1 cellular context compared by ENCODE assay signal in the genomic region with DNA sequence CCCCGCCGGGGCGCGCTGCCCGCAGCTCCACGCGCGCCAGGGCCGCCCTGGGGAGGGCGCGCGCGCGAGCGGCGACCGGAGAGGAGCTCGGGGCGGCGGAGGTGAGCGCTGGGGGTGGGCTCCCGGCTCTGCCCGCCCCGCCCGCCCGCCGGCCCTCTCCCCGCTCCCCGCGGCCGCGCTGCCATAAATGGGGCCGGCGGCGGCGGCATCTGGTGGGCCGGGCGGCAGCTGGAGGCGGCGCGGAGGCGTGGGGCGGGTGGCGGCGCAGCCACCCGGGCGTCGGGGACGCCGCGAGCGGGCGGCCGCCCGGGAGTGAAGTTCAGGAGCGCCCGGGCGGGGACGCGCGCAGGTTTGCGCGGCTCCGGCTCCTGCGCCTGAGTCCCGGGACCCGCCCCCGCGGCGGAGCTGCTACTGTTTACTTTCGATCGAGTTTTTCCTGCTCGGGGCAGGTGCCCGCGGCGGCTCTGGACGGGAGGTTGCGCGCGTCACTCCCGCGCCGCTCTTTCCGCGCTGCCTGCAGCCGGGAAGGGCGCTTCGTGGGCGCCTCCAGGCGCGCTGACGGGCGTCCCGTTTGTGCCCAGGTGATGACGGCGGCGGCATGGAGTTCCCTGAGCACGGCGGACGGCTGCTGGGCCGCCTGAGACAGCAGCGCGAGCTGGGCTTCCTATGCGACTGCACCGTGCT.
TF ChIP-seq lines count a peak whose summit lies in the region.

Gene ZBTB42 (plus strand): TSS at position 502 of the 684 bp plus-strand sequence. CDS start 97 bp downstream, at position 599.

TF ChIP-seq in HEK293, 187 proteins besides CTCF, POLR2A, EP300 and RAD21 (continued from another document):
- TF ChIP-seq GLIS1 (tag by site-specific recombination; IDR thresholded peaks at IDR 0.05) (peak; percentile 51; the same call in 1 of the 2 replicates), ZNF777 (tag by site-specific recombination; IDR thresholded peaks at IDR 0.05; ENCODE audit: borderline replicate concordance) (peak; percentile 22; the same call in 1 of the 2 replicates), ZNF362 (tag by site-specific recombination; IDR thresholded peaks at IDR 0.05) (no peak), ZNF223 (tag by site-specific recombination; IDR thresholded peaks at IDR 0.05) (no peak), ZNF132 (tag by site-specific recombination; IDR thresholded peaks at IDR 0.05; ENCODE audit: borderline replicate concordance) (no peak), ZNF391 (tag by site-specific recombination; IDR thresholded peaks at IDR 0.05; ENCODE audit: borderline replicate concordance, low read depth) (no peak), ZNF24 (tag by site-specific recombination; IDR thresholded peaks at IDR 0.05) (no peak), ZNF701 (tag by site-specific recombination; IDR thresholded peaks at IDR 0.05) (no peak), FEZF1 (tag by site-specific recombination; IDR thresholded peaks at IDR 0.05) (no peak), ZNF18 (tag by site-specific recombination; IDR thresholded peaks at IDR 0.05) (no peak), ZNF48 (tag by site-specific recombination; IDR thresholded peaks at IDR 0.05) (no peak), KLF10 (tag by site-specific recombination; IDR thresholded peaks at IDR 0.05) (0 out of 2 replicates have a peak, but pooled peaks have one; percentile 35), ZNF747 (tag by site-specific recombination; IDR thresholded peaks at IDR 0.05) (no peak), ZNF580 (tag by site-specific recombination; IDR thresholded peaks at IDR 0.05) (no peak), ZNF549 (tag by site-specific recombination; IDR thresholded peaks at IDR 0.05) (no peak), ZNF416 (tag by site-specific recombination; IDR thresholded peaks at IDR 0.05) (no peak), HOXC10 (CRISPR knock-in tag; IDR thresholded peaks at IDR 0.05) (no peak), ZNF843 (tag by site-specific recombination; IDR thresholded peaks at IDR 0.05) (no peak), ZBTB26 (tag by site-specific recombination; optimal IDR thresholded peaks at IDR 0.05) (peak; percentile 90), SCRT2 (tag by site-specific recombination; IDR thresholded peaks at IDR 0.05) (no peak), ZNF221 (tag by site-specific recombination; IDR thresholded peaks at IDR 0.05; ENCODE audit: borderline replicate concordance) (no peak), ZNF626 (tag by site-specific recombination; IDR thresholded peaks at IDR 0.05) (no peak), SP7 (tag by site-specific recombination; IDR thresholded peaks at IDR 0.05) (0 out of 2 replicates have a peak, but pooled peaks have one; percentile 18), ZFHX2 (tag by site-specific recombination; conservative IDR thresholded peaks at IDR 0.05) (peak; percentile 74), ZNF561 (tag by site-specific recombination; IDR thresholded peaks at IDR 0.05; ENCODE audit: borderline replicate concordance) (no peak), HOXA7 (CRISPR knock-in tag; IDR thresholded peaks at IDR 0.05; ENCODE audit: borderline replicate concordance) (no peak), ZNF658 (tag by site-specific recombination; IDR thresholded peaks at IDR 0.05) (no peak), KLF8 (tag by site-specific recombination; IDR thresholded peaks at IDR 0.05) (peak; percentile 18; the same call in 1 of the 2 replicates), ZBTB8A (tag by site-specific recombination; IDR thresholded peaks at IDR 0.05) (peak; percentile 99), ZNF548 (tag by site-specific recombination; IDR thresholded peaks at IDR 0.05) (no peak), ZNF645 (tag by site-specific recombination; IDR thresholded peaks at IDR 0.05) (no peak), ZNF623 (tag by site-specific recombination; IDR thresholded peaks at IDR 0.05) (no peak), MYNN (tag by site-specific recombination; IDR thresholded peaks at IDR 0.05; ENCODE audit: borderline replicate concordance) (no peak), ZBTB20 (tag by site-specific recombination; IDR thresholded peaks at IDR 0.05) (peak; percentile 73), ZNF175 (tag by site-specific recombination; IDR thresholded peaks at IDR 0.05) (no peak), ZNF211 (tag by site-specific recombination; IDR thresholded peaks at IDR 0.05; ENCODE audit: low read depth) (no peak), SP2 (tag by site-specific recombination; IDR thresholded peaks at IDR 0.05) (peak; percentile 34)
- TF ChIP-seq, protein P1, sequence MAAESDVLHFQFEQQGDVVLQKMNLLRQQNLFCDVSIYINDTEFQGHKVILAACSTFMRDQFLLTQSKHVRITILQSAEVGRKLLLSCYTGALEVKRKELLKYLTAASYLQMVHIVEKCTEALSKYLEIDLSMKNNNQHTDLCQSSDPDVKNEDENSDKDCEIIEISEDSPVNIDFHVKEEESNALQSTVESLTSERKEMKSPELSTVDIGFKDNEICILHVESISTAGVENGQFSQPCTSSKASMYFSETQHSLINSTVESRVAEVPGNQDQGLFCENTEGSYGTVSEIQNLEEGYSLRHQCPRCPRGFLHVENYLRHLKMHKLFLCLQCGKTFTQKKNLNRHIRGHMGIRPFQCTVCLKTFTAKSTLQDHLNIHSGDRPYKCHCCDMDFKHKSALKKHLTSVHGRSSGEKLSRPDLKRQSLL (tag by site-specific recombination; IDR thresholded peaks at IDR 0.05) = peak; percentile 91
- TF ChIP-seq, protein P2, sequence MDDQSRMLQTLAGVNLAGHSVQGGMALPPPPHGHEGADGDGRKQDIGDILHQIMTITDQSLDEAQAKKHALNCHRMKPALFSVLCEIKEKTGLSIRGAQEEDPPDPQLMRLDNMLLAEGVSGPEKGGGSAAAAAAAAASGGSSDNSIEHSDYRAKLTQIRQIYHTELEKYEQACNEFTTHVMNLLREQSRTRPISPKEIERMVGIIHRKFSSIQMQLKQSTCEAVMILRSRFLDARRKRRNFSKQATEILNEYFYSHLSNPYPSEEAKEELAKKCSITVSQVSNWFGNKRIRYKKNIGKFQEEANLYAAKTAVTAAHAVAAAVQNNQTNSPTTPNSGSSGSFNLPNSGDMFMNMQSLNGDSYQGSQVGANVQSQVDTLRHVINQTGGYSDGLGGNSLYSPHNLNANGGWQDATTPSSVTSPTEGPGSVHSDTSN (CRISPR knock-in tag; IDR thresholded peaks at IDR 0.05) = no peak
- TF ChIP-seq, protein P3, sequence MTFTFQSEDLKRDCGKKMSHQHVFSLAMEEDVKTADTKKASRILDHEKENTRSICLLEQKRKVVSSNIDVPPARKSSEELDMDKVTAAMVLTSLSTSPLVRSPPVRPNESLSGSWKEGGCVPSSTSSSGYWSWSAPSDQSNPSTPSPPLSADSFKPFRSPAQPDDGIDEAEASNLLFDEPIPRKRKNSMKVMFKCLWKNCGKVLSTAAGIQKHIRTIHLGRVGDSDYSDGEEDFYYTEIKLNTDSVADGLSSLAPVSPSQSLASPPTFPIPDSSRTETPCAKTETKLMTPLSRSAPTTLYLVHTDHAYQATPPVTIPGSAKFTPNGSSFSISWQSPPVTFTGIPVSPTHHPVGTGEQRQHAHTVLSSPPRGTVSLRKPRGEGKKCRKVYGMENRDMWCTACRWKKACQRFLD (tag by site-specific recombination; IDR thresholded peaks at IDR 0.05) = no peak
- TF ChIP-seq, protein P4, sequence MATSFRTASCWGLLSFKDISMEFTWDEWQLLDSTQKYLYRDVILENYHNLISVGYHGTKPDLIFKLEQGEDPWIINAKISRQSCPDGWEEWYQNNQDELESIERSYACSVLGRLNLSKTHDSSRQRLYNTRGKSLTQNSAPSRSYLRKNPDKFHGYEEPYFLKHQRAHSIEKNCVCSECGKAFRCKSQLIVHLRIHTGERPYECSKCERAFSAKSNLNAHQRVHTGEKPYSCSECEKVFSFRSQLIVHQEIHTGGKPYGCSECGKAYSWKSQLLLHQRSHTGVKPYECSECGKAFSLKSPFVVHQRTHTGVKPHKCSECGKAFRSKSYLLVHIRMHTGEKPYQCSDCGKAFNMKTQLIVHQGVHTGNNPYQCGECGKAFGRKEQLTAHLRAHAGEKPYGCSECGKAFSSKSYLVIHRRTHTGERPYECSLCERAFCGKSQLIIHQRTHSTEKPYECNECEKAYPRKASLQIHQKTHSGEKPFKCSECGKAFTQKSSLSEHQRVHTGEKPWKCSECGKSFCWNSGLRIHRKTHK (tag by site-specific recombination; IDR thresholded peaks at IDR 0.05) = no peak
TF ChIP-seq in HEK293: peak in this region for 28.
